In genomic region chr13:31538067-31539042, GRCh38 we compare ENCODE assay signal across 10 cellular contexts.
A peak's percentile ranks its signal among the peaks of the same experiment; 100 is the strongest.
DNase-seq lines count a peak whose midpoint lies in the region; ATAC-seq and TF ChIP-seq lines count a peak whose summit lies in the region.
"Had no signal": no experiment of that assay in that cellular context is flagged by ENCODE, and none has a peak within 500 bp of the region (broad histone marks: within the 10 kb centered on the region; RNA-seq: fewer than 3 reads in every experiment).

No MANE protein-coding gene starts in this region.

- no peaks in the 10 kb centered on the region for H3K27me3 ChIP-seq in endodermal cell (ENCODE audit: control insufficient read depth, insufficient read depth, low read length, poor library complexity, severe bottlenecking)

- H3K27ac Mint-ChIP-seq in endodermal cell (no peak overlapping the region), progenitor cell of endocrine pancreas (no peak overlapping the region)

- H3K4me1 ChIP-seq in endodermal cell (ENCODE audit: control insufficient read depth, insufficient read depth, low read length): no peaks in the 10 kb centered on the region

- H3K36me3 Mint-ChIP-seq in endodermal cell (ENCODE audit: low read depth): no peaks in the 10 kb centered on the region
- H3K36me3 Mint-ChIP-seq in progenitor cell of endocrine pancreas (ENCODE audit: insufficient read depth): no peaks in the 10 kb centered on the region

- DNase-seq in NOMO-1 treated with DMSO at 0.1 percent for 48 hours (lab: John Stamatoyannopoulos, UW; ENCODE audit: unreplicated experiment): peak; percentile 85
- no peak for DNase-seq in endodermal cell
- DNase-seq in progenitor cell of endocrine pancreas (ENCODE audit: low spot score, unreplicated experiment): no peak
- no peak for DNase-seq in activated effector memory CD4-positive, alpha-beta T cell treated with Interleukin-2 at 50 U/mL for 16 hours
- no peak for DNase-seq in NCI-H146 treated with DMSO at 0.1 percent for 48 hours (lab: John Stamatoyannopoulos, UW; ENCODE audit: unreplicated experiment)
- DNase-seq in occipital lobe (lab: John Stamatoyannopoulos, UW): no peak
- DNase-seq: left cardiac atrium, NCI-H1092 treated with DMSO at 0.1 percent for 48 hours had no signal

- H3K4me1 Mint-ChIP-seq in endodermal cell (no peaks in the 10 kb centered on the region), progenitor cell of endocrine pancreas (ENCODE audit: low read depth) (no peaks in the 10 kb centered on the region)

- H3K27me3 Mint-ChIP-seq in endodermal cell (ENCODE audit: insufficient read depth) (no peaks in the 10 kb centered on the region), progenitor cell of endocrine pancreas (peaks cover 5% of the 10 kb centered on the region)

- TF ChIP-seq CTCF in GM12874 (IDR thresholded peaks at IDR 0.05; ENCODE audit: insufficient read depth, low read depth, low read length) (0 out of 2 replicates have a peak, but pooled peaks have one; percentile 24), endodermal cell (conservative IDR thresholded peaks at IDR 0.05) (peak; percentile 87), progenitor cell of endocrine pancreas (IDR thresholded peaks at IDR 0.05; ENCODE audit: unreplicated experiment) (peak; percentile 75)

- WGBS in endodermal cell (ENCODE audit: insufficient coverage in 1 of 2, insufficient read length in 1 of 2), 2 experiments: 70 to 77% methylated on average over 2 to 5 of the region's 6 CpGs

- H3K4me3 ChIP-seq in endodermal cell (ENCODE audit: low read length): no peak overlapping the region

- H3K27ac ChIP-seq in endodermal cell (ENCODE audit: low read depth, low read length): no peak overlapping the region

- H3K36me3 ChIP-seq in endodermal cell (ENCODE audit: control insufficient read depth, insufficient read depth, low read length): no peaks in the 10 kb centered on the region

- H3K9me3 Mint-ChIP-seq in endodermal cell: peaks cover 1% of the 10 kb centered on the region
- H3K9me3 Mint-ChIP-seq in progenitor cell of endocrine pancreas (ENCODE audit: low read depth): peaks cover under 1% of the 10 kb centered on the region

- no peak for ATAC-seq in GM21723 (IDR thresholded peaks at IDR 0.05; ENCODE audit: unreplicated experiment)

- H3K9ac ChIP-seq in endodermal cell (ENCODE audit: extremely low read depth, low read length, poor library complexity, severe bottlenecking): no peak overlapping the region

- no peak overlapping the region for H3K4me3 Mint-ChIP-seq in endodermal cell
- no peak overlapping the region for H3K4me3 Mint-ChIP-seq in progenitor cell of endocrine pancreas (ENCODE audit: low read depth)

- H3K9me3 ChIP-seq in endodermal cell (ENCODE audit: control insufficient read depth, low read length): peaks cover 8% of the 10 kb centered on the region

Comparison
In these comparisons a context has a peak if more than half of its experiments do, and no peak if none do; other contexts are left out.
1. CTCF ChIP-seq: peak in every context shown above with its lines; median percentile 87 in endodermal cell; 75 in progenitor cell of endocrine pancreas; 24 in GM12874.